Comparison of ENCODE assay signal across 32 cellular contexts in genomic region chr3:38254872-38255271, GRCh38. TPM values are rescaled to one million over a fixed set of nuclear protein-coding genes. Genes with fewer than 3 reads are reported as not detected.
"Had no signal": no experiment of that assay in that cellular context is flagged by ENCODE, and none has a peak within 500 bp of the region (broad histone marks: within the 10 kb centered on the region; RNA-seq: fewer than 3 reads in every experiment).

No MANE protein-coding gene starts in this region.

- DNase-seq: activated CD8-positive, alpha-beta T cell treated with anti-CD3 and anti-CD28 coated beads for 36 hours; activated gamma-delta T cell; activated naive CD4-positive, alpha-beta T cell treated with anti-CD3 and anti-CD28 coated beads, Interleukin-2, amount 50 U/mL, for 16 hours; activated naive CD8-positive, alpha-beta T cell treated with anti-CD3 and anti-CD28 coated beads, Interleukin-2, amount 50 U/mL, for 24 hours; activated T-cell treated with anti-CD3 and anti-CD28 coated beads for 4 hours; amygdala; central memory CD4-positive, alpha-beta T cell; dermis blood vessel endothelial cell; effector CD4-positive, alpha-beta T cell; foreskin keratinocyte; heart right ventricle; kidney glomerular epithelial cell; left lung; lower lobe of right lung; mesendoderm; natural killer cell; occipital lobe; psoas muscle; sigmoid colon; SK-N-SH; small intestine; stimulated activated naive CD4-positive, alpha-beta T cell; SW 1271; T1000; trophoblast cell; WERI-Rb-1 had no signal

- H3K27ac Mint-ChIP-seq: activated CD8-positive, alpha-beta T cell treated with anti-CD3 and anti-CD28 coated beads for 36 hours; activated T-helper 1 cell treated with anti-CD3 and anti-CD28 coated beads, Interleukin-12 subunit alpha, Interleukin-12 subunit beta, Interleukin-2, Interleukin-4 antibody, amounts not matched to agents 30 ng/mL and 10 ng/mL and 1 ng/mL, durations not matched to agents 14 hours and 24 hours and 36 hours; neural progenitor cell had no signal

- H3K9me3 Mint-ChIP-seq: activated CD8-positive, alpha-beta T cell treated with anti-CD3 and anti-CD28 coated beads for 36 hours; activated naive CD8-positive, alpha-beta T cell treated with anti-CD3 and anti-CD28 coated beads, Interleukin-2, amount 50 U/mL, for 24 hours; activated T-helper 1 cell treated with anti-CD3 and anti-CD28 coated beads, Interleukin-12 subunit alpha, Interleukin-12 subunit beta, Interleukin-2, Interleukin-4 antibody, amounts not matched to agents 30 ng/mL and 10 ng/mL and 1 ng/mL, durations not matched to agents 14 hours and 24 hours and 36 hours; natural killer cell; neural progenitor cell; T-helper 1 cell treated with Interleukin-12 subunit alpha and Interleukin-12 subunit beta and Interleukin-4 antibody, amounts not matched to agents 30 μg/mL and 1 μg/mL, for 36 hours had no signal

- H3K27me3 Mint-ChIP-seq: activated CD8-positive, alpha-beta T cell treated with anti-CD3 and anti-CD28 coated beads for 36 hours; activated naive CD8-positive, alpha-beta T cell treated with anti-CD3 and anti-CD28 coated beads, Interleukin-2, amount 50 U/mL, for 24 hours had no signal

- H3K4me3 Mint-ChIP-seq: activated CD8-positive, alpha-beta T cell treated with anti-CD3 and anti-CD28 coated beads for 36 hours; activated naive CD8-positive, alpha-beta T cell treated with anti-CD3 and anti-CD28 coated beads, Interleukin-2, amount 50 U/mL, for 24 hours; activated T-helper 1 cell treated with anti-CD3 and anti-CD28 coated beads, Interleukin-12 subunit alpha, Interleukin-12 subunit beta, Interleukin-2, Interleukin-4 antibody, amounts not matched to agents 30 ng/mL and 10 ng/mL and 1 ng/mL, durations not matched to agents 14 hours and 24 hours and 36 hours; natural killer cell; neural progenitor cell; T-helper 1 cell treated with Interleukin-12 subunit alpha and Interleukin-12 subunit beta and Interleukin-4 antibody, amounts not matched to agents 30 μg/mL and 1 μg/mL, for 36 hours had no signal

- ATAC-seq: activated CD8-positive, alpha-beta T cell treated with anti-CD3 and anti-CD28 coated beads for 36 hours; activated naive CD8-positive, alpha-beta T cell treated with anti-CD3 and anti-CD28 coated beads, Interleukin-2, amount 50 U/mL, for 24 hours; foreskin keratinocyte; heart right ventricle; left lung; lower lobe of right lung; natural killer cell; psoas muscle had no signal

RNA-seq across cellular contexts. Expression of gene SLC22A13, which starts 10.7 kb away (rescaled TPM):
- total RNA-seq: glomerular endothelial cell, mononuclear cell had no signal

RNA-seq across cellular contexts. Expression of gene SLC22A14, which starts 27.2 kb away (rescaled TPM):
- total RNA-seq: activated CD8-positive, alpha-beta T cell treated with anti-CD3 and anti-CD28 coated beads for 36 hours; activated T-helper 1 cell treated with anti-CD3 and anti-CD28 coated beads, Interleukin-12 subunit alpha, Interleukin-12 subunit beta, Interleukin-2, Interleukin-4 antibody, amounts not matched to agents 30 ng/mL and 10 ng/mL and 1 ng/mL, durations not matched to agents 14 hours and 24 hours and 36 hours; lower lobe of right lung; sigmoid colon; subcutaneous adipose tissue had no signal
